ENCODE assay signal across 15 cellular contexts in genomic region chr11:64286801-64287159, GRCh38. TPM values are rescaled to one million over a fixed set of nuclear protein-coding genes. Genes with fewer than 3 reads are reported as not detected.
DNase-seq lines count a peak whose midpoint lies in the region; ATAC-seq, FAIRE-seq and TF ChIP-seq lines count a peak whose summit lies in the region.
"Had no signal": no experiment of that assay in that cellular context is flagged by ENCODE, and none has a peak within 500 bp of the region (broad histone marks: within the 10 kb centered on the region; RNA-seq: fewer than 3 reads in every experiment).

No MANE protein-coding gene starts in this region.

- H3K4me3 ChIP-seq in HepG2 (replicated peaks in 1 of 3; ENCODE audit: insufficient read depth in 1 of 3, low read depth in 2 of 3, low read length in 3 of 3) (no peak overlapping the region; a peak in 1 of 6 replicates), right lobe of liver (no peak overlapping the region), keratinocyte (ENCODE audit: control insufficient read depth in 2 of 3, extremely low read depth in 1 of 3, insufficient read depth in 2 of 3, low read depth in 1 of 3, low read length in 3 of 3) (no peak overlapping the region), mucosa of descending colon (no peak overlapping the region)

- H3K79me2 ChIP-seq in HepG2 (ENCODE audit: insufficient read depth, low read length) (no peaks in the 10 kb centered on the region), keratinocyte (ENCODE audit: control insufficient read depth, insufficient read depth, low read length) (peaks cover 11% of the 10 kb centered on the region)

- H3K9me3 Mint-ChIP-seq in T-cell: no peaks in the 10 kb centered on the region
- no peaks in the 10 kb centered on the region for H3K9me3 Mint-ChIP-seq in type B pancreatic cell

- H3K4me3 Mint-ChIP-seq in T-cell (peak overlapping the region; percentile 67 to 84 (median 74)), type B pancreatic cell (peak overlapping the region; percentile 86)

- TF ChIP-seq EP300 in HepG2 (IDR thresholded peaks at IDR 0.05; ENCODE audit: low read depth in 2 of 2, low read length in 2 of 2): no peak
- no peak for TF ChIP-seq EP300 in HepG2 (CRISPR knock-in tag; IDR thresholded peaks at IDR 0.05; ENCODE audit: borderline replicate concordance)

- peaks cover 5 to 7% of the 10 kb centered on the region in 2 donors for H3K27me3 Mint-ChIP-seq in T-cell
- H3K27me3 Mint-ChIP-seq in type B pancreatic cell: peaks cover 23% of the 10 kb centered on the region

- CTCF ChIA-PET in HepG2 (lab: Yijun Ruan, JAX; ENCODE audit: low intra/inter-chr PET ratio, low total read pairs): no interaction called here
- CTCF ChIA-PET in T-cell (lab: Charles Lee): interaction anchor here in 1 of 2 donors (3.0 kb wide), 1 partner anchor 14 kb away, joined by 13 read pairs; the partner anchor contains the start of gene CATSPERZ

- H2AFZ ChIP-seq in HepG2 (ENCODE audit: low read length): no peak overlapping the region
- no peak overlapping the region for H2AFZ ChIP-seq in keratinocyte (ENCODE audit: control insufficient read depth, low read length)

- TF ChIP-seq CTCF in HepG2 (CRISPR knock-in tag; IDR thresholded peaks at IDR 0.05) (no peak), right lobe of liver (IDR thresholded peaks at IDR 0.05) (no peak), keratinocyte (optimal IDR thresholded peaks at IDR 0.05 in 1 of 3, IDR thresholded peaks at IDR 0.05 in 1 of 3, conservative IDR thresholded peaks at IDR 0.05 in 1 of 3; ENCODE audit: extremely low read depth in 1 of 3, insufficient read depth in 2 of 3, low read length in 3 of 3) (peak in 1 of 3 experiments; percentile 4), type B pancreatic cell (conservative IDR thresholded peaks at IDR 0.05) (no peak), mucosa of descending colon (IDR thresholded peaks at IDR 0.05) (no peak)

- H3K4me1 Mint-ChIP-seq in T-cell (peaks cover 25 to 28% (median 26%) of the 10 kb centered on the region in 3 donors), type B pancreatic cell (ENCODE audit: unreplicated experiment) (peaks cover 13% of the 10 kb centered on the region)

- H3K9me3 ChIP-seq in HepG2 (ENCODE audit: low read length): no peaks in the 10 kb centered on the region
- no peaks in the 10 kb centered on the region for H3K9me3 ChIP-seq in right lobe of liver
- no peaks in the 10 kb centered on the region for H3K9me3 ChIP-seq in keratinocyte (ENCODE audit: control insufficient read depth, low read depth, low read length)
- no peaks in the 10 kb centered on the region for H3K9me3 ChIP-seq in mucosa of descending colon
- H3K9me3 ChIP-seq: upper lobe of right lung had no signal

- 70% methylated on average over 9 of the region's 9 CpGs for WGBS in HepG2 (ENCODE audit: low lambda C conversion rate)
- WGBS in right lobe of liver (ENCODE audit: insufficient coverage, low coverage, low lambda C conversion rate, missing lambda C conversion rate): 69% methylated on average over 2 of the region's 9 CpGs

- no peak for FAIRE-seq in HepG2 (lab: Jason Lieb, UNC)
- no peak for FAIRE-seq in keratinocyte (lab: Jason Lieb, UNC)

- ATAC-seq in HepG2 (no peak), right lobe of liver (no peak), T-cell (replicated peaks in 1 of 4) (no peak), HG02970 (IDR thresholded peaks at IDR 0.05; ENCODE audit: low FRiP score, unreplicated experiment) (no peak), HG02763 (IDR thresholded peaks at IDR 0.05; ENCODE audit: unreplicated experiment) (no peak), mucosa of descending colon (no peak)
- ATAC-seq: upper lobe of right lung had no signal

- intact Hi-C loops in HepG2 (cut with micrococcal nuclease; ENCODE audit: unreplicated experiment) (no loop called here), right lobe of liver (cut with DNase I) (no loop called here), mucosa of descending colon (cut with DNase I, micrococcal nuclease) (no loop called here)

- H3K27ac ChIP-seq in HepG2 (ENCODE audit: extremely low read length, insufficient read depth, low read length) (no peak overlapping the region), right lobe of liver (no peak overlapping the region), keratinocyte (ENCODE audit: control insufficient read depth, insufficient read depth, low read length) (no peak overlapping the region)

- TF ChIP-seq POLR2A in HepG2 (IDR thresholded peaks at IDR 0.05; ENCODE audit: insufficient read depth in 1 of 2, low read depth in 2 of 2, low read length in 2 of 2) (no peak), right lobe of liver (IDR thresholded peaks at IDR 0.05) (no peak)

- TF ChIP-seq RAD21 in HepG2 (CRISPR knock-in tag; IDR thresholded peaks at IDR 0.05): no peak

- no peaks in the 10 kb centered on the region for H4K20me1 ChIP-seq in HepG2 (ENCODE audit: insufficient read depth, low read length)
- H4K20me1 ChIP-seq in keratinocyte (ENCODE audit: control insufficient read depth, extremely low read depth, insufficient read depth, low read length): no peaks in the 10 kb centered on the region

- no TSS peak for BruUV-seq in HepG2 (replicated peaks; lab: Mats Ljungman, UMichigan)

- no peaks in the 10 kb centered on the region for H3K9me1 ChIP-seq in keratinocyte (ENCODE audit: control insufficient read depth, extremely low read depth, insufficient read depth, low read length)

- POLR2A ChIA-PET in HepG2 (lab: Yijun Ruan, JAX) (interaction anchor here (2.4 kb wide), 1 partner anchor 31 kb away, joined by 14 read pairs; the partner anchor contains the start of genes PRDX5 and TRMT112), T-cell (lab: Charles Lee) (interaction anchor here in 1 of 2 donors (0.6 kb wide), 1 partner anchor 639 kb away, joined by 5 read pairs; no protein-coding TSS in a partner anchor)

- no peaks in the 10 kb centered on the region for H3K36me3 ChIP-seq in HepG2 (replicated peaks in 1 of 2; ENCODE audit: control insufficient read depth in 1 of 2, insufficient read depth in 2 of 2, low read length in 2 of 2)
- H3K36me3 ChIP-seq in right lobe of liver: no peaks in the 10 kb centered on the region
- H3K36me3 ChIP-seq in keratinocyte (ENCODE audit: control insufficient read depth in 2 of 2, extremely low read depth in 1 of 2, insufficient read depth in 2 of 2, low read length in 2 of 2): peaks cover 8 to 10% of the 10 kb centered on the region in 2 experiments
- no peaks in the 10 kb centered on the region for H3K36me3 ChIP-seq in mucosa of descending colon (ENCODE audit: low read depth)

- dilution Hi-C loops in keratinocyte (cut with MboI; ENCODE audit: extremely low pct_ligation_motif_present, low sequenced_read_pairs): no loop called here

- H3K9ac ChIP-seq in HepG2 (ENCODE audit: insufficient read depth, low read depth, low read length): no peak overlapping the region; the same call in 1 of the 2 replicates
- no peak overlapping the region for H3K9ac ChIP-seq in keratinocyte (ENCODE audit: control insufficient read depth, extremely low read depth, insufficient read depth, low read length)

- peak overlapping the region; percentile 97; the same call in 1 of the 2 replicates for H3K4me2 ChIP-seq in HepG2 (ENCODE audit: low read depth, low read length)
- H3K4me2 ChIP-seq in keratinocyte (ENCODE audit: control insufficient read depth, extremely low read depth, insufficient read depth, low read depth, low read length): peak overlapping the region; percentile 98

- peak overlapping the region; percentile 70 to 84 for H3K27ac Mint-ChIP-seq in T-cell
- H3K27ac Mint-ChIP-seq in type B pancreatic cell: no peak overlapping the region

- no peaks in the 10 kb centered on the region for H3K36me3 Mint-ChIP-seq in T-cell
- H3K36me3 Mint-ChIP-seq in type B pancreatic cell: peaks cover 10% of the 10 kb centered on the region

- DNase-seq in HepG2 (ENCODE audit: low spot score) (no peak), right lobe of liver (no peak), T-cell (no peak), keratinocyte (ENCODE audit: low read depth, low spot score) (no peak), type B pancreatic cell (ENCODE audit: extremely low spot score, unreplicated experiment) (no peak), mucosa of descending colon (no peak)
- DNase-seq: activated CD4-positive, CD25-positive, alpha-beta regulatory T cell; effector CD8-positive, alpha-beta T cell; HCEC 1CT; right cardiac atrium; upper lobe of right lung had no signal

- in situ Hi-C loops in HepG2 (cut with HindIII; ENCODE audit: extremely low pct_ligation_motif_present, low pct_unique_long_range_greater_than_20kb): no loop called here

- H3K4me1 ChIP-seq in HepG2 (ENCODE audit: insufficient read depth, low read length) (peaks cover 28% of the 10 kb centered on the region; the same call in 1 of the 2 replicates), right lobe of liver (peaks cover 0 to 18% (median 6%) of the 10 kb centered on the region in 4 donors), keratinocyte (ENCODE audit: control insufficient read depth, extremely low read depth, insufficient read depth, low read length) (peaks cover 11% of the 10 kb centered on the region), mucosa of descending colon (ENCODE audit: low read depth) (peaks cover 33% of the 10 kb centered on the region)

- H3K27me3 ChIP-seq in HepG2 (ENCODE audit: control insufficient read depth in 1 of 2, insufficient read depth in 2 of 2, low read length in 2 of 2) (peaks cover 4 to 16% of the 10 kb centered on the region in 2 experiments; a peak in 4 of 5 replicates), right lobe of liver (no peaks in the 10 kb centered on the region), keratinocyte (ENCODE audit: control insufficient read depth, extremely low read depth, insufficient read depth, low read length) (peaks cover 13% of the 10 kb centered on the region)

RNA-seq across cellular contexts. Expression of gene GPR137, which starts 1.1 kb away (rescaled TPM):
- total RNA-seq in HepG2 (2016; rRNA removed; fragmentation: Illumina TruSeq; extraction: Trizol) (10.3 and 13.2 TPM in 2 replicates), right lobe of liver (10 to 100 TPM; 13.0 to 21.9 (median 17.8) TPM), T-cell (10 to 100 TPM; 31.0 to 39.8 (median 34.2) TPM), type B pancreatic cell (ENCODE audit: low replicate concordance) (43.7 and 47.9 TPM in 2 replicates), mucosa of descending colon (10 to 100 TPM; 31.2 to 46.7 (median 40.6) TPM)
- 11.7 and 14.7 TPM in 2 replicates for total RNA-seq in HepG2 (2016; cell fraction: cytosol; rRNA removed; fragmentation: Illumina TruSeq; extraction: Trizol; ENCODE audit: low read depth)
- 8.2 and 14.4 TPM in 2 replicates for total RNA-seq in HepG2 (2016; cell fraction: insoluble cytoplasmic fraction; rRNA removed; fragmentation: Illumina TruSeq; extraction: Trizol)
- total RNA-seq in HepG2 (2016; cell fraction: membrane; rRNA removed; fragmentation: Illumina TruSeq; extraction: Trizol): 15.8 and 22.6 TPM in 2 replicates
- 10.5 and 11.6 TPM in 2 replicates for total RNA-seq in HepG2 (2016; cell fraction: nucleus; rRNA removed; fragmentation: Illumina TruSeq; extraction: Trizol)
- polyA plus RNA-seq in HepG2 (2011; rRNA removed) (8.5 and 10.4 TPM in 2 replicates), keratinocyte (6.6 to 11.7 TPM (median 9.8 TPM) in 3 replicates)
- polyA plus RNA-seq in HepG2 (2011; cell fraction: cytosol; rRNA removed): 6.1 and 9.3 TPM in 2 replicates
- 22.5 and 26.2 TPM in 2 replicates for polyA plus RNA-seq in HepG2 (2011; cell fraction: nucleus; rRNA removed)
- polyA plus RNA-seq in HepG2 (2012): 11.9 and 14.1 TPM in 2 replicates
- polyA plus RNA-seq in HepG2 (2016; cell fraction: cytosol; fragmentation: Illumina TruSeq; extraction: Trizol; ENCODE audit: low read depth): 19.8 and 22.4 TPM in 2 replicates
- polyA plus RNA-seq in HepG2 (2016; cell fraction: insoluble cytoplasmic fraction; fragmentation: Illumina TruSeq; extraction: Trizol; ENCODE audit: low read depth): 18.6 and 20.2 TPM in 2 replicates
- polyA plus RNA-seq in HepG2 (2016; cell fraction: membrane; fragmentation: Illumina TruSeq; extraction: Trizol; ENCODE audit: low read depth): 33.5 and 34.6 TPM in 2 replicates
- polyA plus RNA-seq in HepG2 (2016; cell fraction: nucleus; fragmentation: Illumina TruSeq; extraction: Trizol; ENCODE audit: insufficient read depth, low read depth): 34.1 and 40.3 TPM in 2 replicates
- 13.8 and 54.4 TPM in 2 replicates for polyA minus RNA-seq in HepG2 (2011; rRNA and poly(A)+ RNA removed; ENCODE audit: low replicate concordance)
- 4.0 and 5.5 TPM in 2 replicates for polyA minus RNA-seq in HepG2 (2011; cell fraction: cytosol; rRNA and poly(A)+ RNA removed)
- 7.3 and 9.9 TPM in 2 replicates for polyA minus RNA-seq in HepG2 (2011; cell fraction: nucleus; rRNA and poly(A)+ RNA removed)
- 4.7 TPM for polyA plus RNA-seq in keratinocyte (2011; ENCODE audit: low read depth)
- polyA plus RNA-seq in keratinocyte (2011; cell fraction: cytosol; rRNA removed): 5.3 and 11.7 TPM in 2 replicates
- 20.5 and 27.1 TPM in 2 replicates for polyA plus RNA-seq in keratinocyte (2011; cell fraction: nucleus; rRNA removed)
- polyA plus RNA-seq in keratinocyte (2012; ENCODE audit: low replicate concordance): 18.2 TPM in 2 replicates
- polyA minus RNA-seq in keratinocyte: 7.4 to 25.6 TPM (median 8.6 TPM) in 3 replicates
- 13.2 TPM for polyA minus RNA-seq in keratinocyte (2011; cell fraction: cytosol; rRNA and poly(A)+ RNA removed)
- polyA minus RNA-seq in keratinocyte (2011; cell fraction: nucleus; rRNA and poly(A)+ RNA removed): 6.0 and 9.9 TPM in 2 replicates

RNA-seq across cellular contexts. Expression of gene BAD, which starts 2.3 kb away (rescaled TPM):
- total RNA-seq in HepG2 (2016; rRNA removed; fragmentation: Illumina TruSeq; extraction: Trizol) (28.5 and 33.0 TPM in 2 replicates), right lobe of liver (10 to 100 TPM; 22.0 to 53.8 (median 26.0) TPM), T-cell (10 to 100 TPM; 17.5 to 37.7 (median 29.1) TPM), type B pancreatic cell (ENCODE audit: low replicate concordance) (39.3 and 48.7 TPM in 2 replicates), mucosa of descending colon (10 to 100 TPM; 56.8 to 90.9 (median 75.4) TPM)
- 38.1 and 48.3 TPM in 2 replicates for total RNA-seq in HepG2 (2016; cell fraction: cytosol; rRNA removed; fragmentation: Illumina TruSeq; extraction: Trizol; ENCODE audit: low read depth)
- total RNA-seq in HepG2 (2016; cell fraction: insoluble cytoplasmic fraction; rRNA removed; fragmentation: Illumina TruSeq; extraction: Trizol): 31.6 and 32.7 TPM in 2 replicates
- total RNA-seq in HepG2 (2016; cell fraction: membrane; rRNA removed; fragmentation: Illumina TruSeq; extraction: Trizol): 45.1 and 50.4 TPM in 2 replicates
- 11.0 and 16.1 TPM in 2 replicates for total RNA-seq in HepG2 (2016; cell fraction: nucleus; rRNA removed; fragmentation: Illumina TruSeq; extraction: Trizol)
- polyA plus RNA-seq in HepG2 (2011; rRNA removed) (17.9 and 21.2 TPM in 2 replicates), keratinocyte (58.3 to 86.9 TPM (median 61.2 TPM) in 3 replicates)
- polyA plus RNA-seq in HepG2 (2011; cell fraction: cytosol; rRNA removed): 16.2 and 25.5 TPM in 2 replicates
- polyA plus RNA-seq in HepG2 (2011; cell fraction: nucleus; rRNA removed): 11.7 and 12.5 TPM in 2 replicates
- 7.1 and 11.0 TPM in 2 replicates for polyA plus RNA-seq in HepG2 (2012)
- polyA plus RNA-seq in HepG2 (2016; cell fraction: cytosol; fragmentation: Illumina TruSeq; extraction: Trizol; ENCODE audit: low read depth): 44.2 and 54.0 TPM in 2 replicates
- 30.5 and 33.9 TPM in 2 replicates for polyA plus RNA-seq in HepG2 (2016; cell fraction: insoluble cytoplasmic fraction; fragmentation: Illumina TruSeq; extraction: Trizol; ENCODE audit: low read depth)
- polyA plus RNA-seq in HepG2 (2016; cell fraction: membrane; fragmentation: Illumina TruSeq; extraction: Trizol; ENCODE audit: low read depth): 44.1 and 45.8 TPM in 2 replicates
- 18.3 and 24.9 TPM in 2 replicates for polyA plus RNA-seq in HepG2 (2016; cell fraction: nucleus; fragmentation: Illumina TruSeq; extraction: Trizol; ENCODE audit: insufficient read depth, low read depth)
- 10.3 and 10.8 TPM in 2 replicates for polyA minus RNA-seq in HepG2 (2011; rRNA and poly(A)+ RNA removed; ENCODE audit: low replicate concordance)
- polyA minus RNA-seq in HepG2 (2011; cell fraction: cytosol; rRNA and poly(A)+ RNA removed): 3.5 and 4.1 TPM in 2 replicates
- 3.1 and 4.0 TPM in 2 replicates for polyA minus RNA-seq in HepG2 (2011; cell fraction: nucleus; rRNA and poly(A)+ RNA removed)
- 14.9 TPM for polyA plus RNA-seq in keratinocyte (2011; ENCODE audit: low read depth)
- polyA plus RNA-seq in keratinocyte (2011; cell fraction: cytosol; rRNA removed): 43.0 and 94.7 TPM in 2 replicates
- 16.1 and 30.8 TPM in 2 replicates for polyA plus RNA-seq in keratinocyte (2011; cell fraction: nucleus; rRNA removed)
- 35.2 and 99.3 TPM in 2 replicates for polyA plus RNA-seq in keratinocyte (2012; ENCODE audit: low replicate concordance)
- 15.8 to 31.5 TPM (median 22.1 TPM) in 3 replicates for polyA minus RNA-seq in keratinocyte
- 31.3 TPM for polyA minus RNA-seq in keratinocyte (2011; cell fraction: cytosol; rRNA and poly(A)+ RNA removed)
- polyA minus RNA-seq in keratinocyte (2011; cell fraction: nucleus; rRNA and poly(A)+ RNA removed): 7.4 and 8.9 TPM in 2 replicates

RNA-seq across cellular contexts. Expression of gene KCNK4, which starts 4.3 kb away (rescaled TPM):
- total RNA-seq in HepG2 (2016; rRNA removed; fragmentation: Illumina TruSeq; extraction: Trizol) (not detected in 2 replicates), right lobe of liver (not detected), T-cell (under 1 TPM in 3 of 5 donors, not detected in 2; 0.22 to 0.35 (median 0.33) TPM), type B pancreatic cell (ENCODE audit: low replicate concordance) (0.19 TPM in 1 of 2 replicates, not detected in the other), mucosa of descending colon (not detected)
- total RNA-seq in HepG2 (2016; cell fraction: cytosol; rRNA removed; fragmentation: Illumina TruSeq; extraction: Trizol; ENCODE audit: low read depth): not detected in 2 replicates
- not detected in 2 replicates for total RNA-seq in HepG2 (2016; cell fraction: insoluble cytoplasmic fraction; rRNA removed; fragmentation: Illumina TruSeq; extraction: Trizol)
- total RNA-seq in HepG2 (2016; cell fraction: membrane; rRNA removed; fragmentation: Illumina TruSeq; extraction: Trizol): not detected in 2 replicates
- total RNA-seq in HepG2 (2016; cell fraction: nucleus; rRNA removed; fragmentation: Illumina TruSeq; extraction: Trizol): not detected in 2 replicates
- polyA plus RNA-seq in HepG2 (2011; rRNA removed) (not detected in 2 replicates), keratinocyte (not detected in 3 replicates)
- not detected in 2 replicates for polyA plus RNA-seq in HepG2 (2011; cell fraction: cytosol; rRNA removed)
- polyA plus RNA-seq in HepG2 (2011; cell fraction: nucleus; rRNA removed): not detected in 2 replicates
- polyA plus RNA-seq in HepG2 (2012): not detected in 2 replicates
- not detected in 2 replicates for polyA plus RNA-seq in HepG2 (2016; cell fraction: cytosol; fragmentation: Illumina TruSeq; extraction: Trizol; ENCODE audit: low read depth)
- not detected in 2 replicates for polyA plus RNA-seq in HepG2 (2016; cell fraction: insoluble cytoplasmic fraction; fragmentation: Illumina TruSeq; extraction: Trizol; ENCODE audit: low read depth)
- polyA plus RNA-seq in HepG2 (2016; cell fraction: membrane; fragmentation: Illumina TruSeq; extraction: Trizol; ENCODE audit: low read depth): not detected in 2 replicates
- not detected in 2 replicates for polyA plus RNA-seq in HepG2 (2016; cell fraction: nucleus; fragmentation: Illumina TruSeq; extraction: Trizol; ENCODE audit: insufficient read depth, low read depth)
- 0.21 TPM in 1 of 2 replicates, not detected in the other for polyA minus RNA-seq in HepG2 (2011; rRNA and poly(A)+ RNA removed; ENCODE audit: low replicate concordance)
- not detected in 2 replicates for polyA minus RNA-seq in HepG2 (2011; cell fraction: cytosol; rRNA and poly(A)+ RNA removed)
- polyA minus RNA-seq in HepG2 (2011; cell fraction: nucleus; rRNA and poly(A)+ RNA removed): not detected in 2 replicates
- not detected for polyA plus RNA-seq in keratinocyte (2011; ENCODE audit: low read depth)
- polyA plus RNA-seq in keratinocyte (2011; cell fraction: cytosol; rRNA removed): not detected in 2 replicates
- polyA plus RNA-seq in keratinocyte (2011; cell fraction: nucleus; rRNA removed): not detected in 2 replicates
- not detected in 2 replicates for polyA plus RNA-seq in keratinocyte (2012; ENCODE audit: low replicate concordance)
- polyA minus RNA-seq in keratinocyte: not detected in 3 replicates
- not detected for polyA minus RNA-seq in keratinocyte (2011; cell fraction: cytosol; rRNA and poly(A)+ RNA removed)
- not detected in 2 replicates for polyA minus RNA-seq in keratinocyte (2011; cell fraction: nucleus; rRNA and poly(A)+ RNA removed)
- total RNA-seq: left lobe of liver, LHCN-M2, right cardiac atrium, upper lobe of right lung had no signal

RNA-seq across cellular contexts. Expression of gene CATSPERZ, which starts 13.4 kb away (rescaled TPM):
- total RNA-seq in HepG2 (2016; rRNA removed; fragmentation: Illumina TruSeq; extraction: Trizol) (0.22 and 0.73 TPM in 2 replicates), right lobe of liver (not detected), T-cell (under 1 TPM in 1 of 5 donors, not detected in 4; 0.40 TPM), type B pancreatic cell (ENCODE audit: low replicate concordance) (not detected in 2 replicates), mucosa of descending colon (not detected)
- not detected in 2 replicates for total RNA-seq in HepG2 (2016; cell fraction: cytosol; rRNA removed; fragmentation: Illumina TruSeq; extraction: Trizol; ENCODE audit: low read depth)
- 0.49 and 0.52 TPM in 2 replicates for total RNA-seq in HepG2 (2016; cell fraction: insoluble cytoplasmic fraction; rRNA removed; fragmentation: Illumina TruSeq; extraction: Trizol)
- total RNA-seq in HepG2 (2016; cell fraction: membrane; rRNA removed; fragmentation: Illumina TruSeq; extraction: Trizol): 0.34 TPM in 1 of 2 replicates, not detected in the other
- not detected in 2 replicates for total RNA-seq in HepG2 (2016; cell fraction: nucleus; rRNA removed; fragmentation: Illumina TruSeq; extraction: Trizol)
- polyA plus RNA-seq in HepG2 (2011; rRNA removed) (0.16 and 0.48 TPM in 2 replicates), keratinocyte (0.17 to 0.29 TPM (median 0.19 TPM) in 3 replicates)
- 0.26 and 0.66 TPM in 2 replicates for polyA plus RNA-seq in HepG2 (2011; cell fraction: cytosol; rRNA removed)
- polyA plus RNA-seq in HepG2 (2011; cell fraction: nucleus; rRNA removed): 0.38 TPM in 1 of 2 replicates, not detected in the other
- 0.23 TPM in 1 of 2 replicates, not detected in the other for polyA plus RNA-seq in HepG2 (2012)
- polyA plus RNA-seq in HepG2 (2016; cell fraction: cytosol; fragmentation: Illumina TruSeq; extraction: Trizol; ENCODE audit: low read depth): 0.15 and 0.65 TPM in 2 replicates
- 0.59 TPM in 1 of 2 replicates, not detected in the other for polyA plus RNA-seq in HepG2 (2016; cell fraction: insoluble cytoplasmic fraction; fragmentation: Illumina TruSeq; extraction: Trizol; ENCODE audit: low read depth)
- polyA plus RNA-seq in HepG2 (2016; cell fraction: membrane; fragmentation: Illumina TruSeq; extraction: Trizol; ENCODE audit: low read depth): 0.44 TPM in 1 of 2 replicates, not detected in the other
- 1.2 TPM in 1 of 2 replicates, not detected in the other for polyA plus RNA-seq in HepG2 (2016; cell fraction: nucleus; fragmentation: Illumina TruSeq; extraction: Trizol; ENCODE audit: insufficient read depth, low read depth)
- 0.42 TPM in 1 of 2 replicates, not detected in the other for polyA minus RNA-seq in HepG2 (2011; rRNA and poly(A)+ RNA removed; ENCODE audit: low replicate concordance)
- polyA minus RNA-seq in HepG2 (2011; cell fraction: cytosol; rRNA and poly(A)+ RNA removed): not detected in 2 replicates
- not detected in 2 replicates for polyA minus RNA-seq in HepG2 (2011; cell fraction: nucleus; rRNA and poly(A)+ RNA removed)
- not detected for polyA plus RNA-seq in keratinocyte (2011; ENCODE audit: low read depth)
- polyA plus RNA-seq in keratinocyte (2011; cell fraction: cytosol; rRNA removed): 0.15 and 0.23 TPM in 2 replicates
- polyA plus RNA-seq in keratinocyte (2011; cell fraction: nucleus; rRNA removed): not detected in 2 replicates
- 0.28 TPM in 1 of 2 replicates, not detected in the other for polyA plus RNA-seq in keratinocyte (2012; ENCODE audit: low replicate concordance)
- polyA minus RNA-seq in keratinocyte: not detected in 3 replicates
- not detected for polyA minus RNA-seq in keratinocyte (2011; cell fraction: cytosol; rRNA and poly(A)+ RNA removed)
- polyA minus RNA-seq in keratinocyte (2011; cell fraction: nucleus; rRNA and poly(A)+ RNA removed): not detected in 2 replicates
- total RNA-seq: left lobe of liver, right cardiac atrium, upper lobe of right lung had no signal

RNA-seq across cellular contexts. Expression of gene ESRRA, which starts 18.5 kb away (rescaled TPM):
- total RNA-seq in HepG2 (2016; rRNA removed; fragmentation: Illumina TruSeq; extraction: Trizol) (28.3 and 36.3 TPM in 2 replicates), right lobe of liver (10 to 100 TPM; 28.5 to 82.6 (median 47.7) TPM), T-cell (10 to 100 TPM; 20.2 to 43.1 (median 39.7) TPM), type B pancreatic cell (ENCODE audit: low replicate concordance) (41.7 and 76.0 TPM in 2 replicates), mucosa of descending colon (100 to 1,000 TPM; 126 to 204 (median 183) TPM)
- total RNA-seq in HepG2 (2016; cell fraction: cytosol; rRNA removed; fragmentation: Illumina TruSeq; extraction: Trizol; ENCODE audit: low read depth): 21.0 and 23.1 TPM in 2 replicates
- total RNA-seq in HepG2 (2016; cell fraction: insoluble cytoplasmic fraction; rRNA removed; fragmentation: Illumina TruSeq; extraction: Trizol): 26.0 and 36.9 TPM in 2 replicates
- 46.3 and 50.0 TPM in 2 replicates for total RNA-seq in HepG2 (2016; cell fraction: membrane; rRNA removed; fragmentation: Illumina TruSeq; extraction: Trizol)
- 18.8 and 23.8 TPM in 2 replicates for total RNA-seq in HepG2 (2016; cell fraction: nucleus; rRNA removed; fragmentation: Illumina TruSeq; extraction: Trizol)
- polyA plus RNA-seq in HepG2 (2011; rRNA removed) (18.1 and 24.3 TPM in 2 replicates), keratinocyte (20.8 to 33.9 TPM (median 25.9 TPM) in 3 replicates)
- 23.6 and 37.4 TPM in 2 replicates for polyA plus RNA-seq in HepG2 (2011; cell fraction: cytosol; rRNA removed)
- 31.2 and 32.0 TPM in 2 replicates for polyA plus RNA-seq in HepG2 (2011; cell fraction: nucleus; rRNA removed)
- polyA plus RNA-seq in HepG2 (2012): 15.3 and 20.7 TPM in 2 replicates
- 15.0 and 16.3 TPM in 2 replicates for polyA plus RNA-seq in HepG2 (2016; cell fraction: cytosol; fragmentation: Illumina TruSeq; extraction: Trizol; ENCODE audit: low read depth)
- 19.1 and 21.1 TPM in 2 replicates for polyA plus RNA-seq in HepG2 (2016; cell fraction: insoluble cytoplasmic fraction; fragmentation: Illumina TruSeq; extraction: Trizol; ENCODE audit: low read depth)
- polyA plus RNA-seq in HepG2 (2016; cell fraction: membrane; fragmentation: Illumina TruSeq; extraction: Trizol; ENCODE audit: low read depth): 25.2 and 26.9 TPM in 2 replicates
- 37.3 and 45.3 TPM in 2 replicates for polyA plus RNA-seq in HepG2 (2016; cell fraction: nucleus; fragmentation: Illumina TruSeq; extraction: Trizol; ENCODE audit: insufficient read depth, low read depth)
- polyA minus RNA-seq in HepG2 (2011; rRNA and poly(A)+ RNA removed; ENCODE audit: low replicate concordance): 28.9 and 57.4 TPM in 2 replicates
- polyA minus RNA-seq in HepG2 (2011; cell fraction: cytosol; rRNA and poly(A)+ RNA removed): 13.1 and 14.8 TPM in 2 replicates
- 10.8 and 12.1 TPM in 2 replicates for polyA minus RNA-seq in HepG2 (2011; cell fraction: nucleus; rRNA and poly(A)+ RNA removed)
- polyA plus RNA-seq in keratinocyte (2011; ENCODE audit: low read depth): 6.2 TPM
- polyA plus RNA-seq in keratinocyte (2011; cell fraction: cytosol; rRNA removed): 13.5 and 32.9 TPM in 2 replicates
- polyA plus RNA-seq in keratinocyte (2011; cell fraction: nucleus; rRNA removed): 26.2 and 37.4 TPM in 2 replicates
- polyA plus RNA-seq in keratinocyte (2012; ENCODE audit: low replicate concordance): 31.4 and 31.7 TPM in 2 replicates
- polyA minus RNA-seq in keratinocyte: 9.4 to 20.5 TPM (median 17.5 TPM) in 3 replicates
- polyA minus RNA-seq in keratinocyte (2011; cell fraction: cytosol; rRNA and poly(A)+ RNA removed): 58.5 TPM
- 18.3 and 22.3 TPM in 2 replicates for polyA minus RNA-seq in keratinocyte (2011; cell fraction: nucleus; rRNA and poly(A)+ RNA removed)
